In the genomic region with DNA sequence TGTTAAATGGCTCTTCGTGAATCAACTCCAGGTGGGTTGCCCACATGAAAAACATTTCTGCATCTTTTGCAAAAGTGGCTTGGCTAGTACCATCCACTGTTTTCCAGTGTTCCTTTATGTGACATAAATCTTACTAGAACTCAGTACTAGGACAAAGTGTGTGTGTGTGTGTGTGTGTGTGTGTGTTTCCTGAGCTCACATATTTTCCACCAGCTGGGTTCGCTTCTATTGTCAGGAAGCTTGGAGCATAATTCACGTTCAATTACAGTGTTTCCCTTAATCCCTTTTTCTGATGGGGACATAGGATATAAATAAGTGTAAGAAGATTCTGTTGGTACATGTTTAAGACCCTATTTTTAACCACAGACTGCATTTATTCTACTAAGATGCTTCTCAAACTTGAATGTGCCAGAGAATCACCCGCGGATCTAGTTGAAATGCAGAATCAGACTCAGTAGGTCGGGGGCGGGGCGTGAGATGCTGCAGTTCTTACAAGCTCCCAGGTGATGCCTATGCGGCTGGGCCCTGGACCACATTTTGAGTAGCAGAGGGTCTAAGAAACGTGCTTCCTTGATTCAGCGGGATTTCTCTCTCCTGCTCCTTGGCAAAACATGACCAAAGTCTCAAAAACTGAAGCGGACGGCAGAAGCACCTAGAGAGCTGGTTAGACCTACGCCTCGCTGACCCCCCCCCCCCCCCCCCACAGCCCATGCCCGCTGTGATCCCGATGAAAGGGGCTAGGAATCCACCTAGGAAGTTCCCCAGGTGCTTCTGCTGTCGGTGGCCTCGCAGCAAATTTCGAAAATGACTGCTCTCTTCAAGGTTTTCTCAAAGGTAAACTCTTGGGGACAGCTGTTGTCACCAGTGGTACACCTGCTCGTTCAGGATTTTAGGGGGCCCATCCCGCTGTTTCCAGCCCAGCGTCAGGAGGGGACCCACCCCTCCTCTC, we compare ENCODE assay signal across 8 cellular contexts. TPM values are rescaled to one million over a fixed set of nuclear protein-coding genes. Genes with fewer than 3 reads are reported as not detected.
DNase-seq lines count a peak whose midpoint lies in the region; ATAC-seq, FAIRE-seq and TF ChIP-seq lines count a peak whose summit lies in the region.

No MANE protein-coding gene starts in this region.

- intact Hi-C loops in lower lobe of right lung (cut with DNase I), result no loop called here

- H3K27ac Mint-ChIP-seq in WTC11 (no peak overlapping the region; the same call in 1 of the 2 replicates), chondrocyte (ENCODE audit: unreplicated experiment) (peak overlapping the region; percentile 49)

- H3K36me3 Mint-ChIP-seq in WTC11, result 0 out of 2 replicates have a peak, but pooled peaks cover 2% of the 10 kb centered on the region
- H3K36me3 Mint-ChIP-seq in chondrocyte (ENCODE audit: low read depth), result peaks cover 1% of the 10 kb centered on the region

- no peak for TF ChIP-seq POLR2A in GM12891 (IDR thresholded peaks at IDR 0.05; ENCODE audit: low read depth, low read length)

- CTCF ChIA-PET in WTC11 (lab: Charles Lee), result interaction anchor here (0.7 kb wide), 1 partner anchor 71 kb away, joined by 3 read pairs; no protein-coding TSS in a partner anchor

- H3K27me3 Mint-ChIP-seq in WTC11 (ENCODE audit: low read depth), result no peaks in the 10 kb centered on the region
- no peaks in the 10 kb centered on the region for H3K27me3 Mint-ChIP-seq in chondrocyte (ENCODE audit: low read depth)

- peak overlapping the region; percentile 65 for H3K4me3 ChIP-seq in lower lobe of right lung

- H3K9me3 ChIP-seq in lower lobe of right lung, result no peaks in the 10 kb centered on the region

- H3K27ac ChIP-seq in lower lobe of right lung, result peak overlapping the region; percentile 68

- ATAC-seq in WTC11 (no peak), lower lobe of right lung (no peak)

- H3K4me3 Mint-ChIP-seq in WTC11, result peak overlapping the region; percentile 66
- peak overlapping the region; percentile 66 for H3K4me3 Mint-ChIP-seq in chondrocyte (ENCODE audit: unreplicated experiment)

- no peaks in the 10 kb centered on the region for H3K4me1 ChIP-seq in lower lobe of right lung

- H3K27me3 ChIP-seq in lower lobe of right lung (ENCODE audit: low read depth), result no peaks in the 10 kb centered on the region

- in situ Hi-C loops in GM13976 (cut with MboI; ENCODE audit: low sequenced_read_pairs, unreplicated experiment), result no loop called here

- peak; percentile 43 for FAIRE-seq in GM12891 (lab: Jason Lieb, UNC)

- TF ChIP-seq CTCF in WTC11 (IDR thresholded peaks at IDR 0.05) (no peak), chondrocyte (IDR thresholded peaks at IDR 0.05) (no peak), lower lobe of right lung (IDR thresholded peaks at IDR 0.05) (no peak), GM13976 (IDR thresholded peaks at IDR 0.05; ENCODE audit: borderline replicate concordance, control extremely low read depth, extremely low read depth, insufficient read depth, missing control alignments) (no peak)

- POLR2A ChIA-PET in WTC11 (lab: Charles Lee), result interaction anchor here (0.5 to 1.2 kb wide), 3 partner anchors 69 to 126 kb away, joined by 3 to 4 read pairs (median 3); no protein-coding TSS in a partner anchor

- H3K36me3 ChIP-seq in lower lobe of right lung, result no peaks in the 10 kb centered on the region

- no peak for DNase-seq in GM12891 (ENCODE audit: insufficient read length, low spot score)
- peak; percentile 2 to 14 for DNase-seq in Kasumi-1 (lab: John Stamatoyannopoulos, UW)
- peak; percentile 47 for DNase-seq in WTC11 (ENCODE audit: low spot score)
- no peak for DNase-seq in chondrocyte (ENCODE audit: low spot score)
- peak; percentile 54 for DNase-seq in lower lobe of right lung
- peak; percentile 12 for DNase-seq in stimulated activated CD8-positive, alpha-beta memory T cell treated with anti-CD3 and anti-CD28 coated beads, Interleukin-12 subunit alpha, Interleukin-12 subunit beta, amount 100 ng/mL, for 4 hours (ENCODE audit: low read depth)
- no peak for DNase-seq in KG1 (lab: John Stamatoyannopoulos, UW)
- no peak for DNase-seq in GM13976 (ENCODE audit: low spot score)

- H3K4me1 Mint-ChIP-seq in WTC11 (peaks cover 34% of the 10 kb centered on the region), chondrocyte (ENCODE audit: low read depth) (peaks cover 8% of the 10 kb centered on the region)

- H3K9me3 Mint-ChIP-seq in WTC11 (peaks cover 3% of the 10 kb centered on the region), chondrocyte (ENCODE audit: low read depth) (no peaks in the 10 kb centered on the region)

TF ChIP-seq in GM12891, 5 proteins besides CTCF, POLR2A, EP300 and RAD21:
- no peak for TF ChIP-seq POLR2AphosphoS5 (IDR thresholded peaks at IDR 0.05; ENCODE audit: low read depth, low read length)
- no peak for TF ChIP-seq SPI1 (IDR thresholded peaks at IDR 0.05; ENCODE audit: low read depth, low read length)
- TF ChIP-seq PAX5 (IDR thresholded peaks at IDR 0.05; ENCODE audit: insufficient read depth, low read length, severe bottlenecking), result no peak
- TF ChIP-seq TAF1 (IDR thresholded peaks at IDR 0.05; ENCODE audit: low read depth, low read length), result no peak
- TF ChIP-seq POU2F2 (IDR thresholded peaks at IDR 0.05; ENCODE audit: low read depth, low read length), result no peak

TF ChIP-seq in WTC11, 78 proteins besides CTCF, POLR2A, EP300 and RAD21 (continues in another document):
- TF ChIP-seq TCF7 (CRISPR knock-in tag; IDR thresholded peaks at IDR 0.05; ENCODE audit: low read depth) (no peak), NFE2L1 (CRISPR knock-in tag; IDR thresholded peaks at IDR 0.05) (no peak), ZNF396 (CRISPR knock-in tag; IDR thresholded peaks at IDR 0.05; ENCODE audit: borderline replicate concordance) (no peak), ELF4 (CRISPR knock-in tag; IDR thresholded peaks at IDR 0.05; ENCODE audit: low read depth) (no peak), SMAD4 (CRISPR knock-in tag; IDR thresholded peaks at IDR 0.05) (no peak)
- TF ChIP-seq, protein P1, sequence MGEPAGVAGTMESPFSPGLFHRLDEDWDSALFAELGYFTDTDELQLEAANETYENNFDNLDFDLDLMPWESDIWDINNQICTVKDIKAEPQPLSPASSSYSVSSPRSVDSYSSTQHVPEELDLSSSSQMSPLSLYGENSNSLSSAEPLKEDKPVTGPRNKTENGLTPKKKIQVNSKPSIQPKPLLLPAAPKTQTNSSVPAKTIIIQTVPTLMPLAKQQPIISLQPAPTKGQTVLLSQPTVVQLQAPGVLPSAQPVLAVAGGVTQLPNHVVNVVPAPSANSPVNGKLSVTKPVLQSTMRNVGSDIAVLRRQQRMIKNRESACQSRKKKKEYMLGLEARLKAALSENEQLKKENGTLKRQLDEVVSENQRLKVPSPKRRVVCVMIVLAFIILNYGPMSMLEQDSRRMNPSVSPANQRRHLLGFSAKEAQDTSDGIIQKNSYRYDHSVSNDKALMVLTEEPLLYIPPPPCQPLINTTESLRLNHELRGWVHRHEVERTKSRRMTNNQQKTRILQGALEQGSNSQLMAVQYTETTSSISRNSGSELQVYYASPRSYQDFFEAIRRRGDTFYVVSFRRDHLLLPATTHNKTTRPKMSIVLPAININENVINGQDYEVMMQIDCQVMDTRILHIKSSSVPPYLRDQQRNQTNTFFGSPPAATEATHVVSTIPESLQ (CRISPR knock-in tag; IDR thresholded peaks at IDR 0.05), result no peak
- TF ChIP-seq, protein P2, sequence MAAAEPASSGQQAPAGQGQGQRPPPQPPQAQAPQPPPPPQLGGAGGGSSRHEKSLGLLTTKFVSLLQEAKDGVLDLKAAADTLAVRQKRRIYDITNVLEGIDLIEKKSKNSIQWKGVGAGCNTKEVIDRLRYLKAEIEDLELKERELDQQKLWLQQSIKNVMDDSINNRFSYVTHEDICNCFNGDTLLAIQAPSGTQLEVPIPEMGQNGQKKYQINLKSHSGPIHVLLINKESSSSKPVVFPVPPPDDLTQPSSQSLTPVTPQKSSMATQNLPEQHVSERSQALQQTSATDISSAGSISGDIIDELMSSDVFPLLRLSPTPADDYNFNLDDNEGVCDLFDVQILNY (CRISPR knock-in tag; IDR thresholded peaks at IDR 0.05), result no peak
- TF ChIP-seq, protein P3, sequence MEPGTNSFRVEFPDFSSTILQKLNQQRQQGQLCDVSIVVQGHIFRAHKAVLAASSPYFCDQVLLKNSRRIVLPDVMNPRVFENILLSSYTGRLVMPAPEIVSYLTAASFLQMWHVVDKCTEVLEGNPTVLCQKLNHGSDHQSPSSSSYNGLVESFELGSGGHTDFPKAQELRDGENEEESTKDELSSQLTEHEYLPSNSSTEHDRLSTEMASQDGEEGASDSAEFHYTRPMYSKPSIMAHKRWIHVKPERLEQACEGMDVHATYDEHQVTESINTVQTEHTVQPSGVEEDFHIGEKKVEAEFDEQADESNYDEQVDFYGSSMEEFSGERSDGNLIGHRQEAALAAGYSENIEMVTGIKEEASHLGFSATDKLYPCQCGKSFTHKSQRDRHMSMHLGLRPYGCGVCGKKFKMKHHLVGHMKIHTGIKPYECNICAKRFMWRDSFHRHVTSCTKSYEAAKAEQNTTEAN (CRISPR knock-in tag; IDR thresholded peaks at IDR 0.05), result no peak
- TF ChIP-seq, protein P4, sequence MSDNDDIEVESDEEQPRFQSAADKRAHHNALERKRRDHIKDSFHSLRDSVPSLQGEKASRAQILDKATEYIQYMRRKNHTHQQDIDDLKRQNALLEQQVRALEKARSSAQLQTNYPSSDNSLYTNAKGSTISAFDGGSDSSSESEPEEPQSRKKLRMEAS (CRISPR knock-in tag; IDR thresholded peaks at IDR 0.05), result no peak
- TF ChIP-seq, protein P5, sequence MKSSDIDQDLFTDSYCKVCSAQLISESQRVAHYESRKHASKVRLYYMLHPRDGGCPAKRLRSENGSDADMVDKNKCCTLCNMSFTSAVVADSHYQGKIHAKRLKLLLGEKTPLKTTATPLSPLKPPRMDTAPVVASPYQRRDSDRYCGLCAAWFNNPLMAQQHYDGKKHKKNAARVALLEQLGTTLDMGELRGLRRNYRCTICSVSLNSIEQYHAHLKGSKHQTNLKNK (CRISPR knock-in tag; IDR thresholded peaks at IDR 0.05), result no peak

RNA-seq across cellular contexts. Expression of a gene that starts 0.8 kb away (rescaled TPM):
- 10.8 TPM for polyA plus RNA-seq in GM12891 (2012; ENCODE audit: low read depth, missing spikeins)
- total RNA-seq in WTC11 (2021) (9.4 to 10.5 TPM (median 9.6 TPM) in 3 replicates), chondrocyte (62.0 to 82.1 TPM (median 81.9 TPM) in 3 replicates), lower lobe of right lung (33.2 TPM)

Comparison
In these comparisons a context has a peak if more than half of its experiments do, and no peak if none do; other contexts are left out.
1. DNase-seq: peak in Kasumi-1 (2 of 2), WTC11 (single experiment), lower lobe of right lung (single experiment) and stimulated activated CD8-positive, alpha-beta memory T cell treated with anti-CD3 and anti-CD28 coated beads, Interleukin-12 subunit alpha, Interleukin-12 subunit beta, amount 100 ng/mL, for 4 hours (single experiment); none in GM12891 (single experiment), chondrocyte (single experiment), KG1 (single experiment) and GM13976 (single experiment).